8 cellular contexts compared by ENCODE assay signal in the genomic region with DNA sequence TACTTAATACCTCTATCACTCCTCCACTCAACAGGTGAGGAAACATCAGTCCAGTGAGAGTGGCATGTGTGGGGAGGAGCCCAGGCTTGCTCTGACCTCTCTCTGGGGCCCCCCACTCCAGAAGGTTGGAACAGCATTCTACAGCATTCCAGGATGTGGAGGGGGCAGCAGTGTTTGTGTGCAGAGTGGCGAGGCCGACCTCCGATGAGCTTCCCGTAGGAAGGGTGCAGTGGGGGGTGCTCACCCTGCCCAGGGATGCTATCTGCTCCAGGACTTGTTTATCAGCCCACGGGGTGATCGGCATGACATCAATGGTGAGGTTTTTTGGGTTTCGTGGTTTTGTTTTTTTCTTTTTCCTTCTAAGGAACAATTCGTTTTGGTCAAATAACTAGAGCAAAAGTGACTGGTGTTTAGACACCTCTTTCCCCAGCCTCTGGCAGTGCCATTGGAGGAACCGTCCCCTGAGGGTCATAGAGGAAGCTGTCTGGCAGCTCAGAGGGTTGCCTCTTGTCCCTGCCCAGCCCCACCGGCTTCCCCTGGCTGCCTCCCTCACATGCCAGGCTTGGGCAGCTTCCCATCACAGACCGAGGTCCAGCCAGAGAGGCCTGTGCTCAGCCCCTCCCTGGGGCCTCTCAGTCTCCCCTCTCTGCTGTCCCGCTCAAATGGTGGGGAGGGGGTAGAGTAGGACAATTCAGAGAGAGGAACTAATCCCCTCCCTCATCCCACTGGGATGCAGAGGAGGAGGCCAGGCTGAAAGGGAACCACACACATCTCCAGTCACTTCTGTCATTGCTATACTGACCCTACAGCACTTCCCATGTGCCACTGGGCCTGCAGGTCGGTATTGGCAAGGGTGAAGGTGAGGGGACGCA.
DNase-seq lines count a peak whose midpoint lies in the region; ATAC-seq and TF ChIP-seq lines count a peak whose summit lies in the region.

No MANE protein-coding gene starts in this region.

- peaks cover 71% of the 10 kb centered on the region for H3K4me1 ChIP-seq in Loucy (ENCODE audit: insufficient read depth, low read length, poor library complexity, severe bottlenecking)

- peak overlapping the region; percentile 65 for H3K9ac ChIP-seq in Loucy (ENCODE audit: low read depth, low read length, poor library complexity, severe bottlenecking)

- H3K4me3 ChIP-seq in Loucy (ENCODE audit: low read length, poor library complexity, severe bottlenecking), result peak overlapping the region; percentile 40

- DNase-seq in activated T-cell treated with anti-CD3 and anti-CD28 coated beads, Interleukin-2, amount 50 U/mL, for 4 hours, result no peak
- DNase-seq in immature natural killer cell (peak; percentile 72 to 77 (median 75)), OCI-M2 (lab: John Stamatoyannopoulos, UW; ENCODE audit: unreplicated experiment) (no peak), activated gamma-delta T cell treated with Interleukin-2 at 50 U/mL for 16 hours (no peak)

- H3K4me3 Mint-ChIP-seq in activated T-cell treated with anti-CD3 and anti-CD28 coated beads, Interleukin-2, amount 50 U/mL, for 4 hours, result peak overlapping the region; percentile 46
- peak overlapping the region; percentile 38 to 77 (median 68) for H3K4me3 Mint-ChIP-seq in immature natural killer cell
- H3K4me3 Mint-ChIP-seq in stimulated activated naive CD8-positive, alpha-beta T cell treated with anti-CD3 and anti-CD28 coated beads, Interleukin-15, Interleukin-2, amounts not matched to agents 100 ng/mL and 50 ng/mL, for 24 hours, result peak overlapping the region; percentile 47

- no peaks in the 10 kb centered on the region for H3K27me3 Mint-ChIP-seq in activated T-cell treated with anti-CD3 and anti-CD28 coated beads, Interleukin-2, amount 50 U/mL, for 4 hours (ENCODE audit: low read depth)
- H3K27me3 Mint-ChIP-seq in immature natural killer cell (ENCODE audit: low read depth in 3 of 3), result peaks cover 24 to 32% (median 27%) of the 10 kb centered on the region in 3 donors
- H3K27me3 Mint-ChIP-seq in stimulated activated naive CD8-positive, alpha-beta T cell treated with anti-CD3 and anti-CD28 coated beads, Interleukin-15, Interleukin-2, amounts not matched to agents 100 ng/mL and 50 ng/mL, for 24 hours, result no peaks in the 10 kb centered on the region

- H2AFZ ChIP-seq in Loucy (ENCODE audit: low read length), result no peak overlapping the region

- no peaks in the 10 kb centered on the region for H4K20me1 ChIP-seq in Loucy (ENCODE audit: insufficient read depth, low read length, poor library complexity, severe bottlenecking)

- no peak for ATAC-seq in activated T-cell treated with anti-CD3 and anti-CD28 coated beads, Interleukin-2, amount 50 U/mL, for 4 hours
- ATAC-seq in HG03280 (IDR thresholded peaks at IDR 0.05; ENCODE audit: unreplicated experiment) (no peak), GM18868 (IDR thresholded peaks at IDR 0.05; ENCODE audit: unreplicated experiment) (no peak)

- H3K27ac Mint-ChIP-seq in immature natural killer cell, result peak overlapping the region; percentile 98 to 100 (median 100)
- H3K27ac Mint-ChIP-seq in stimulated activated naive CD8-positive, alpha-beta T cell treated with anti-CD3 and anti-CD28 coated beads, Interleukin-15, Interleukin-2, amounts not matched to agents 100 ng/mL and 50 ng/mL, for 24 hours, result peak overlapping the region; percentile 63

- no peak for TF ChIP-seq CTCF in Loucy (conservative IDR thresholded peaks at IDR 0.05; ENCODE audit: low read length)

- H3K36me3 ChIP-seq in Loucy (ENCODE audit: insufficient read depth, low read length), result no peaks in the 10 kb centered on the region

- H3K4me2 ChIP-seq in Loucy (ENCODE audit: low read depth, low read length, poor library complexity, severe bottlenecking), result peak overlapping the region; percentile 63

- H3K36me3 Mint-ChIP-seq in activated T-cell treated with anti-CD3 and anti-CD28 coated beads, Interleukin-2, amount 50 U/mL, for 4 hours (ENCODE audit: insufficient read depth), result no peaks in the 10 kb centered on the region
- no peaks in the 10 kb centered on the region for H3K36me3 Mint-ChIP-seq in immature natural killer cell
- H3K36me3 Mint-ChIP-seq in stimulated activated naive CD8-positive, alpha-beta T cell treated with anti-CD3 and anti-CD28 coated beads, Interleukin-15, Interleukin-2, amounts not matched to agents 100 ng/mL and 50 ng/mL, for 24 hours (ENCODE audit: low read depth), result no peaks in the 10 kb centered on the region

- no peaks in the 10 kb centered on the region for H3K9me3 ChIP-seq in Loucy (ENCODE audit: insufficient read depth, low read depth, low read length)

- H3K79me2 ChIP-seq in Loucy (ENCODE audit: insufficient read depth, low read length), result no peaks in the 10 kb centered on the region

- H3K4me1 Mint-ChIP-seq in activated T-cell treated with anti-CD3 and anti-CD28 coated beads, Interleukin-2, amount 50 U/mL, for 4 hours (ENCODE audit: low read depth), result peaks cover 81% of the 10 kb centered on the region
- peaks cover 78 to 80% of the 10 kb centered on the region in 2 donors for H3K4me1 Mint-ChIP-seq in immature natural killer cell
- peaks cover 91% of the 10 kb centered on the region for H3K4me1 Mint-ChIP-seq in stimulated activated naive CD8-positive, alpha-beta T cell treated with anti-CD3 and anti-CD28 coated beads, Interleukin-15, Interleukin-2, amounts not matched to agents 100 ng/mL and 50 ng/mL, for 24 hours (ENCODE audit: low read depth)

- H3F3A ChIP-seq in Loucy (ENCODE audit: low read depth), result peaks cover 11% of the 10 kb centered on the region; the same call in 1 of the 2 replicates

- no peaks in the 10 kb centered on the region for H3K9me2 ChIP-seq in Loucy (replicated peaks; ENCODE audit: low read depth, low read length)

- H3K27me3 ChIP-seq in Loucy (ENCODE audit: insufficient read depth, low read length, poor library complexity, severe bottlenecking), result no peaks in the 10 kb centered on the region

- H3K9me3 Mint-ChIP-seq in activated T-cell treated with anti-CD3 and anti-CD28 coated beads, Interleukin-2, amount 50 U/mL, for 4 hours, result no peaks in the 10 kb centered on the region
- no peaks in the 10 kb centered on the region for H3K9me3 Mint-ChIP-seq in immature natural killer cell
- H3K9me3 Mint-ChIP-seq in stimulated activated naive CD8-positive, alpha-beta T cell treated with anti-CD3 and anti-CD28 coated beads, Interleukin-15, Interleukin-2, amounts not matched to agents 100 ng/mL and 50 ng/mL, for 24 hours, result no peaks in the 10 kb centered on the region

Comparison
In these comparisons a context has a peak if more than half of its experiments do, and no peak if none do; other contexts are left out.
1. DNase-seq: peak in immature natural killer cell (3 of 3); none in activated T-cell treated with anti-CD3 and anti-CD28 coated beads, Interleukin-2, amount 50 U/mL, for 4 hours (single experiment), OCI-M2 (single experiment) and activated gamma-delta T cell treated with Interleukin-2 at 50 U/mL for 16 hours (single experiment).
2. Peak in every context shown above with its lines, with median percentiles within 50 percentile points of each other: H3K4me3 Mint-ChIP-seq.